Comparison of ENCODE assay signal across 28 cellular contexts in the genomic region with DNA sequence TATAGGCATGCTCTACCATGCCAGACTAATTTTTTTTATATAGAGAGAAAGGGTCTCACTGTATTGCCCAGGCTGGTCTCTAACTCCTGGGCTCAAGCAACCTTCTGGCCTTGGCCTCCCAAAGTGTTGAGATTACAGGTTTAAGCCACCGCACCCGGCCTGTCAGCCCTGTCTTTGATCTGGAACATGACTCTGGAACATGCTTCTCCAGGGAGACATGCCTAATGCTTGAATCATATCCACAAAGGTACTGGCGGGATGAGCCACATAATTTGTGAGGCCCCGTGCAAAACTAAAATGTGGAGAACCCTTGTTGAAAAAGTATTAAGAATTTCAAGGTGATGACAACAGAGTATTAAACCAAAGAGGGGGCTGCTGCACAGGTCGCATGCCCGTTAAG.
DNase-seq lines count a peak whose midpoint lies in the region; ATAC-seq and TF ChIP-seq lines count a peak whose summit lies in the region.
"Had no signal": no experiment of that assay in that cellular context is flagged by ENCODE, and none has a peak within 500 bp of the region (broad histone marks: within the 10 kb centered on the region; RNA-seq: fewer than 3 reads in every experiment).

No MANE protein-coding gene starts in this region.

- no peak for ATAC-seq in GM18517 (IDR thresholded peaks at IDR 0.05; ENCODE audit: unreplicated experiment)
- ATAC-seq: K562, left lung had no signal

- peaks cover 3% of the 10 kb centered on the region for H3K9me3 Mint-ChIP-seq in activated naive CD8-positive, alpha-beta T cell treated with anti-CD3 and anti-CD28 coated beads for 36 hours
- H3K9me3 Mint-ChIP-seq: central memory CD8-positive, alpha-beta T cell; stimulated activated effector memory CD8-positive, alpha-beta T cell treated with anti-CD3 and anti-CD28 coated beads, Interleukin-12 subunit alpha, Interleukin-12 subunit beta, amount 100 ng/mL, for 72 hours had no signal

- H3K27ac ChIP-seq in smooth muscle cell (ENCODE audit: low read depth): peak overlapping the region; percentile 16
- H3K27ac ChIP-seq in esophagus squamous epithelium: no peak overlapping the region
- H3K27ac ChIP-seq in OCI-LY7 (ENCODE audit: low read depth, low read length, poor library complexity, severe bottlenecking): no peak overlapping the region
- H3K27ac ChIP-seq: ascending aorta, BLaER1, left lung, Peyer's patch, tibial nerve had no signal

- H3K4me1 Mint-ChIP-seq in activated naive CD8-positive, alpha-beta T cell treated with anti-CD3 and anti-CD28 coated beads for 36 hours: no peaks in the 10 kb centered on the region
- H3K4me1 Mint-ChIP-seq: activated naive CD8-positive, alpha-beta T cell treated with anti-CD3 and anti-CD28 coated beads, Interleukin-2, amount 10 ng/mL, durations not matched to agents 7 days and 5 days; central memory CD8-positive, alpha-beta T cell; stimulated activated effector memory CD8-positive, alpha-beta T cell treated with anti-CD3 and anti-CD28 coated beads, Interleukin-12 subunit alpha, Interleukin-12 subunit beta, amount 100 ng/mL, for 72 hours had no signal

- intact Hi-C loops in esophagus squamous epithelium (cut with DNase I) (no loop called here), OCI-LY7 (cut with micrococcal nuclease; ENCODE audit: unreplicated experiment) (no loop called here)

- H4K20me1 ChIP-seq in smooth muscle cell (ENCODE audit: low read depth) (no peaks in the 10 kb centered on the region), OCI-LY7 (ENCODE audit: insufficient read depth, low read length) (no peaks in the 10 kb centered on the region)
- H4K20me1 ChIP-seq: BLaER1 had no signal

- H2AFZ ChIP-seq in smooth muscle cell (ENCODE audit: low read depth): no peak overlapping the region
- H2AFZ ChIP-seq in OCI-LY7 (ENCODE audit: low read length): no peak overlapping the region

- H3K4me3 Mint-ChIP-seq in activated naive CD8-positive, alpha-beta T cell treated with anti-CD3 and anti-CD28 coated beads for 36 hours: no peak overlapping the region
- H3K4me3 Mint-ChIP-seq: activated naive CD8-positive, alpha-beta T cell treated with anti-CD3 and anti-CD28 coated beads, Interleukin-2, amount 10 ng/mL, durations not matched to agents 7 days and 5 days; central memory CD8-positive, alpha-beta T cell; stimulated activated effector memory CD8-positive, alpha-beta T cell treated with anti-CD3 and anti-CD28 coated beads, Interleukin-12 subunit alpha, Interleukin-12 subunit beta, amount 100 ng/mL, for 72 hours had no signal

- H3K4me2 ChIP-seq in smooth muscle cell: peak overlapping the region; percentile 19
- H3K4me2 ChIP-seq in OCI-LY7 (ENCODE audit: low read length): no peak overlapping the region
- H3K4me2 ChIP-seq: BLaER1 had no signal

- TF ChIP-seq POLR2A in esophagus squamous epithelium (IDR thresholded peaks at IDR 0.05): no peak

- no peaks in the 10 kb centered on the region for H3K9me3 ChIP-seq in smooth muscle cell (replicated peaks; ENCODE audit: low read depth)
- H3K9me3 ChIP-seq in esophagus squamous epithelium: no peaks in the 10 kb centered on the region
- no peaks in the 10 kb centered on the region for H3K9me3 ChIP-seq in OCI-LY7 (ENCODE audit: low read length)
- H3K9me3 ChIP-seq: ascending aorta, BLaER1, Peyer's patch had no signal

- no peaks in the 10 kb centered on the region for H3K36me3 ChIP-seq in smooth muscle cell (ENCODE audit: low read depth)
- H3K36me3 ChIP-seq in esophagus squamous epithelium: no peaks in the 10 kb centered on the region
- no peaks in the 10 kb centered on the region for H3K36me3 ChIP-seq in OCI-LY7 (ENCODE audit: insufficient read depth, low read length)
- H3K36me3 ChIP-seq: ascending aorta, BLaER1, left lung, Peyer's patch, tibial nerve had no signal

- BruUV-seq in OCI-LY7 (replicated peaks; lab: Mats Ljungman, UMichigan): no TSS peak

- H3K79me2 ChIP-seq in smooth muscle cell (ENCODE audit: low read depth) (no peaks in the 10 kb centered on the region), OCI-LY7 (ENCODE audit: insufficient read depth, low read depth, low read length) (no peaks in the 10 kb centered on the region)

- no peak overlapping the region for H3K9ac ChIP-seq in smooth muscle cell (ENCODE audit: low read depth)
- H3K9ac ChIP-seq: BLaER1 had no signal

- H3K27ac Mint-ChIP-seq in activated naive CD8-positive, alpha-beta T cell treated with anti-CD3 and anti-CD28 coated beads for 36 hours: no peak overlapping the region
- H3K27ac Mint-ChIP-seq: activated naive CD8-positive, alpha-beta T cell treated with anti-CD3 and anti-CD28 coated beads, Interleukin-2, amount 10 ng/mL, durations not matched to agents 7 days and 5 days; stimulated activated effector memory CD8-positive, alpha-beta T cell treated with anti-CD3 and anti-CD28 coated beads, Interleukin-12 subunit alpha, Interleukin-12 subunit beta, amount 100 ng/mL, for 72 hours had no signal

- peaks cover 3% of the 10 kb centered on the region for H3F3A ChIP-seq in smooth muscle cell (ENCODE audit: low read depth)

- no peak overlapping the region for H3K4me3 ChIP-seq in epithelial cell of esophagus (ENCODE audit: low read length)
- H3K4me3 ChIP-seq in smooth muscle cell: no peak overlapping the region
- H3K4me3 ChIP-seq in esophagus squamous epithelium: no peak overlapping the region
- H3K4me3 ChIP-seq in OCI-LY7 (ENCODE audit: low read depth, low read length, poor library complexity, severe bottlenecking): no peak overlapping the region
- H3K4me3 ChIP-seq: ascending aorta, BLaER1, K562, left lung, Peyer's patch, tibial nerve had no signal

- 49% methylated on average over 6 of the region's 6 CpGs for WGBS in smooth muscle cell (ENCODE audit: low lambda C conversion rate)
- whole genome bisulfite sequencing in esophagus squamous epithelium, 2 donors: 65 to 98% methylated on average over 4 to 6 of the region's 6 CpGs

- no peaks in the 10 kb centered on the region for H3K36me3 Mint-ChIP-seq in activated naive CD8-positive, alpha-beta T cell treated with anti-CD3 and anti-CD28 coated beads for 36 hours
- H3K36me3 Mint-ChIP-seq: activated naive CD8-positive, alpha-beta T cell treated with anti-CD3 and anti-CD28 coated beads, Interleukin-2, amount 10 ng/mL, durations not matched to agents 7 days and 5 days; stimulated activated effector memory CD8-positive, alpha-beta T cell treated with anti-CD3 and anti-CD28 coated beads, Interleukin-12 subunit alpha, Interleukin-12 subunit beta, amount 100 ng/mL, for 72 hours had no signal

- POLR2A ChIA-PET in OCI-LY7 (lab: Charles Lee): interaction anchor here (1.0 kb wide), 1 partner anchor 10 kb away, joined by 4 read pairs; no protein-coding TSS in a partner anchor

- peak; percentile 9 for DNase-seq in HCEC 1CT
- peak; percentile 42 for DNase-seq in SW480 (ENCODE audit: low spot score)
- peak; percentile 35 for DNase-seq in epithelial cell of esophagus (ENCODE audit: low read depth)
- DNase-seq in smooth muscle cell (lab: John Stamatoyannopoulos, UW; ENCODE audit: unreplicated experiment): no peak
- no peak for DNase-seq in esophagus squamous epithelium (lab: John Stamatoyannopoulos, UW)
- DNase-seq in OCI-LY7 (ENCODE audit: low spot score): no peak
- no peak for DNase-seq in activated naive CD8-positive, alpha-beta T cell treated with anti-CD3 and anti-CD28 coated beads for 36 hours
- DNase-seq: activated CD4-positive, alpha-beta T cell treated with anti-CD3 and anti-CD28 coated beads for 48 hours; activated CD8-positive, alpha-beta memory T cell treated with anti-CD3 and anti-CD28 coated beads for 24 hours; activated naive CD8-positive, alpha-beta T cell treated with anti-CD3 and anti-CD28 coated beads, Interleukin-2, amount 10 ng/mL, durations not matched to agents 7 days and 5 days; activated T-cell treated with anti-CD3 and anti-CD28 coated beads for 4 hours; dermis blood vessel endothelial cell; DMS153; left lung; mesendoderm; NCI-H1417 treated with DMSO at 0.1 percent for 48 hours; NCI-H2081; NCI-H345; Peyer's patch; SW 1271; T-helper 9 cell had no signal

- H3K27me3 Mint-ChIP-seq in activated naive CD8-positive, alpha-beta T cell treated with anti-CD3 and anti-CD28 coated beads for 36 hours: peaks cover 5% of the 10 kb centered on the region

- no peak for TF ChIP-seq CTCF in epithelial cell of esophagus (IDR thresholded peaks at IDR 0.05; ENCODE audit: insufficient read depth, low read depth, low read length, missing control alignments)
- TF ChIP-seq CTCF in smooth muscle cell (IDR thresholded peaks at IDR 0.05; ENCODE audit: borderline replicate concordance, insufficient read depth, poor library complexity, severe bottlenecking): no peak
- no peak for TF ChIP-seq CTCF in esophagus squamous epithelium (IDR thresholded peaks at IDR 0.05)
- no peak for TF ChIP-seq CTCF in OCI-LY7 (conservative IDR thresholded peaks at IDR 0.05; ENCODE audit: low read length)

- CTCF ChIA-PET in OCI-LY7 (lab: Charles Lee; ENCODE audit: unreplicated experiment): no interaction called here

- H3K27me3 ChIP-seq in smooth muscle cell (ENCODE audit: low read depth): no peaks in the 10 kb centered on the region
- H3K27me3 ChIP-seq in esophagus squamous epithelium: no peaks in the 10 kb centered on the region
- H3K27me3 ChIP-seq: ascending aorta, BLaER1, left lung, Peyer's patch, tibial nerve had no signal

- no peaks in the 10 kb centered on the region for H3K9me2 ChIP-seq in OCI-LY7 (ENCODE audit: insufficient read depth, low read length)

- H3K4me1 ChIP-seq in smooth muscle cell (ENCODE audit: low read depth): peaks cover 11% of the 10 kb centered on the region
- peaks cover 0 to 11% (median 6%) of the 10 kb centered on the region in 3 donors for H3K4me1 ChIP-seq in esophagus squamous epithelium
- H3K4me1 ChIP-seq in OCI-LY7 (ENCODE audit: insufficient read depth, low read length, poor library complexity, severe bottlenecking): no peaks in the 10 kb centered on the region
- H3K4me1 ChIP-seq: BLaER1, left lung, Peyer's patch had no signal

Comparison
In these comparisons a context has a peak if more than half of its experiments do, and no peak if none do; other contexts are left out.
1. DNase-seq: peak in HCEC 1CT (single experiment), SW480 (single experiment) and epithelial cell of esophagus (single experiment); none in smooth muscle cell (single experiment), esophagus squamous epithelium (single experiment), OCI-LY7 (single experiment) and activated naive CD8-positive, alpha-beta T cell treated with anti-CD3 and anti-CD28 coated beads for 36 hours (single experiment).